Comparison of ENCODE assay signal across 17 cellular contexts in genomic region chr2:120562218-120563005, GRCh38.
"Had no signal": no experiment of that assay in that cellular context is flagged by ENCODE, and none has a peak within 500 bp of the region (broad histone marks: within the 10 kb centered on the region; RNA-seq: fewer than 3 reads in every experiment).

No MANE protein-coding gene starts in this region.

- H3K27me3 ChIP-seq: dorsolateral prefrontal cortex, sigmoid colon, testis, tibial nerve had no signal

- H3K36me3 Mint-ChIP-seq: memory B cell; mesothelial cell of epicardium; natural killer cell treated with Interleukin-12 subunit alpha and Interleukin-12 subunit beta and Interleukin-15 and Interleukin-18, amount 100 ng/mL, for 72 hours; stimulated activated naive B cell treated with anti-CD40 and anti-IgM and Interleukin-4, amounts not matched to agents 10 μg/mL and 1 μg/mL and 100 μg/mL, for 72 hours had no signal

- ATAC-seq: lower lobe of right lung; natural killer cell treated with Interleukin-12 subunit alpha and Interleukin-12 subunit beta and Interleukin-15 and Interleukin-18, amount 100 ng/mL, for 72 hours; stimulated activated naive B cell treated with anti-CD40 and anti-IgM and Interleukin-4, amounts not matched to agents 10 μg/mL and 1 μg/mL and 100 μg/mL, for 72 hours; stimulated activated naive CD8-positive, alpha-beta T cell treated with anti-CD3 and anti-CD28 coated beads, Interleukin-15, amount 100 ng/mL, for 72 hours had no signal

- H3K27ac ChIP-seq: dorsolateral prefrontal cortex, left ventricle myocardium inferior, lower lobe of right lung, sigmoid colon, skin epidermis, testis, tibial nerve had no signal

- H3K4me1 Mint-ChIP-seq: stimulated activated naive CD8-positive, alpha-beta T cell treated with anti-CD3 and anti-CD28 coated beads, Interleukin-15, amount 100 ng/mL, for 72 hours had no signal

- H3K9me3 Mint-ChIP-seq: mesothelial cell of epicardium; natural killer cell treated with Interleukin-12 subunit alpha and Interleukin-12 subunit beta and Interleukin-15 and Interleukin-18, amount 100 ng/mL, for 72 hours; stimulated activated naive B cell treated with anti-CD40 and anti-IgM and Interleukin-4, amounts not matched to agents 10 μg/mL and 1 μg/mL and 100 μg/mL, for 72 hours; stimulated activated naive CD8-positive, alpha-beta T cell treated with anti-CD3 and anti-CD28 coated beads, Interleukin-15, amount 100 ng/mL, for 72 hours had no signal

- H3K4me3 ChIP-seq: dorsolateral prefrontal cortex, left ventricle myocardium inferior, lower lobe of right lung, sigmoid colon, skin epidermis, testis, tibial nerve had no signal

- H3K27ac Mint-ChIP-seq: memory B cell; mesothelial cell of epicardium; natural killer cell treated with Interleukin-12 subunit alpha and Interleukin-12 subunit beta and Interleukin-15 and Interleukin-18, amount 100 ng/mL, for 72 hours; stimulated activated naive B cell treated with anti-CD40 and anti-IgM and Interleukin-4, amounts not matched to agents 10 μg/mL and 1 μg/mL and 100 μg/mL, for 72 hours; stimulated activated naive CD8-positive, alpha-beta T cell treated with anti-CD3 and anti-CD28 coated beads, Interleukin-15, amount 100 ng/mL, for 72 hours had no signal

- H3K36me3 ChIP-seq: left ventricle myocardium inferior, lower lobe of right lung, sigmoid colon, tibial nerve had no signal

- H3K4me3 Mint-ChIP-seq: memory B cell; mesothelial cell of epicardium; natural killer cell treated with Interleukin-12 subunit alpha and Interleukin-12 subunit beta and Interleukin-15 and Interleukin-18, amount 100 ng/mL, for 72 hours; stimulated activated naive B cell treated with anti-CD40 and anti-IgM and Interleukin-4, amounts not matched to agents 10 μg/mL and 1 μg/mL and 100 μg/mL, for 72 hours; stimulated activated naive CD8-positive, alpha-beta T cell treated with anti-CD3 and anti-CD28 coated beads, Interleukin-15, amount 100 ng/mL, for 72 hours had no signal

- H3K9me3 ChIP-seq: left ventricle myocardium inferior, lower lobe of right lung, sigmoid colon, testis, tibial nerve had no signal

- H3K4me1 ChIP-seq: sigmoid colon had no signal

- DNase-seq: cortex of kidney; dorsolateral prefrontal cortex; effector CD8-positive, alpha-beta T cell; islet precursor cell; left ventricle myocardium inferior; lower lobe of right lung; sigmoid colon; stimulated activated CD4-positive, alpha-beta T cell treated with anti-CD3 and anti-CD28 coated beads, Interleukin-2, amount 100 ng/mL, for 24 hours; stimulated activated CD4-positive, alpha-beta T cell treated with anti-CD3 and anti-CD28 coated beads, Interleukin-4, amount 100 ng/mL, for 4 hours; stimulated activated naive B cell treated with anti-CD40 and anti-IgM and Interleukin-4, amounts not matched to agents 10 μg/mL and 1 μg/mL and 100 μg/mL, for 72 hours; stimulated activated naive CD8-positive, alpha-beta T cell treated with anti-CD3 and anti-CD28 coated beads, Interleukin-15, amount 100 ng/mL, for 72 hours; testis had no signal
